14 cellular contexts compared by ENCODE assay signal in genomic region chr4:55393461-55394320, GRCh38. TPM values are rescaled to one million over a fixed set of nuclear protein-coding genes. Genes with fewer than 3 reads are reported as not detected.
DNase-seq lines count a peak whose midpoint lies in the region; ATAC-seq and TF ChIP-seq lines count a peak whose summit lies in the region.
"Had no signal": no experiment of that assay in that cellular context is flagged by ENCODE, and none has a peak within 500 bp of the region (broad histone marks: within the 10 kb centered on the region; RNA-seq: fewer than 3 reads in every experiment).

No MANE protein-coding gene starts in this region.

- H3K9me3 ChIP-seq in esophagus muscularis mucosa, result no peaks in the 10 kb centered on the region
- H3K9me3 ChIP-seq: thoracic aorta had no signal

- no peaks in the 10 kb centered on the region for H3K36me3 ChIP-seq in esophagus muscularis mucosa
- H3K36me3 ChIP-seq: thoracic aorta had no signal

- H3K4me3 ChIP-seq in esophagus muscularis mucosa, result no peak overlapping the region
- H3K4me3 ChIP-seq: thoracic aorta had no signal

- no peaks in the 10 kb centered on the region for H3K27me3 ChIP-seq in esophagus muscularis mucosa

- TF ChIP-seq POLR2A in esophagus muscularis mucosa (IDR thresholded peaks at IDR 0.05; ENCODE audit: low read depth), result no peak

- intact Hi-C loops in head of caudate nucleus (cut with DNase I), result loop anchor here (10.0 kb wide), 1 partner anchor 151 kb away; the partner anchor contains the start of gene CLOCK
- intact Hi-C loops in esophagus muscularis mucosa (cut with DNase I), result loop anchor here (2.0 kb wide), 1 partner anchor 47 kb away; the partner anchor contains the start of gene SRD5A3

- ATAC-seq in HG03280 (IDR thresholded peaks at IDR 0.05; ENCODE audit: unreplicated experiment) (no peak), GM21367 (IDR thresholded peaks at IDR 0.05; ENCODE audit: unreplicated experiment) (no peak)

- no peak for TF ChIP-seq CTCF in esophagus muscularis mucosa (IDR thresholded peaks at IDR 0.05)

- H3K4me1 ChIP-seq in esophagus muscularis mucosa, result peaks cover 13 to 25% (median 23%) of the 10 kb centered on the region in 4 donors

- no peak for TF ChIP-seq EP300 in esophagus muscularis mucosa (IDR thresholded peaks at IDR 0.05)

- no peak overlapping the region for H3K27ac ChIP-seq in esophagus muscularis mucosa (replicated peaks in 1 of 4)

- WGBS in esophagus muscularis mucosa, result 92% methylated on average over 4 of the region's 4 CpGs

- peak; percentile 52 for DNase-seq in AG08396 (ENCODE audit: low spot score)
- peak; percentile 19 for DNase-seq in DMS53 treated with DMSO at 0.1 percent for 48 hours (lab: John Stamatoyannopoulos, UW; ENCODE audit: unreplicated experiment)
- DNase-seq in SHP77 treated with DMSO at 0.1 percent for 48 hours (lab: John Stamatoyannopoulos, UW), result peak; percentile 25
- DNase-seq in head of caudate nucleus, result peak in 39 of 42 donors; percentile 6 to 82 (median 55)
- DNase-seq in cerebellar cortex (ENCODE audit: low spot score), result no peak
- no peak for DNase-seq in esophagus muscularis mucosa (ENCODE audit: extremely low spot score)
- DNase-seq: activated CD4-positive, CD25-positive, alpha-beta regulatory T cell treated with anti-CD3 and anti-CD28 coated beads, Interleukin-2, amount 50 U/mL, for 72 hours; activated naive CD4-positive, alpha-beta T cell treated with anti-CD3 and anti-CD28 coated beads for 36 hours; effector CD8-positive, alpha-beta T cell; nephron progenitor cell; stimulated activated CD4-positive, alpha-beta T cell treated with anti-CD3 and anti-CD28 coated beads, Interleukin-1b, Interleukin-23, amount 100 ng/mL, for 48 hours had no signal

RNA-seq across cellular contexts. Expression of gene TMEM165, which starts 2.1 kb away (rescaled TPM):
- 100 to 1,000 TPM; 133 to 193 (median 168) TPM for total RNA-seq in esophagus muscularis mucosa

RNA-seq across cellular contexts. Expression of gene SRD5A3, which starts 47.6 kb away (rescaled TPM):
- total RNA-seq in esophagus muscularis mucosa, result 1 to 10 TPM; 3.0 to 7.9 (median 5.2) TPM

Comparison
In these comparisons a context has a peak if more than half of its experiments do, and no peak if none do; other contexts are left out.
1. DNase-seq: peak in AG08396 (single experiment), DMS53 treated with DMSO at 0.1 percent for 48 hours (single experiment), SHP77 treated with DMSO at 0.1 percent for 48 hours (single experiment) and head of caudate nucleus (39 of 42); none in cerebellar cortex (single experiment) and esophagus muscularis mucosa (single experiment).